10 cellular contexts compared by ENCODE assay signal in genomic region chr5:172905346-172905756, GRCh38. TPM values are rescaled to one million over a fixed set of nuclear protein-coding genes. Genes with fewer than 3 reads are reported as not detected.
A peak's percentile ranks its signal among the peaks of the same experiment; 100 is the strongest.
DNase-seq lines count a peak whose midpoint lies in the region; ATAC-seq, FAIRE-seq and TF ChIP-seq lines count a peak whose summit lies in the region.
"Had no signal": no experiment of that assay in that cellular context is flagged by ENCODE, and none has a peak within 500 bp of the region (broad histone marks: within the 10 kb centered on the region; RNA-seq: fewer than 3 reads in every experiment).

No MANE protein-coding gene starts in this region.

- H3F3A ChIP-seq in GM23248 (ENCODE audit: insufficient read depth) = peaks cover 62% of the 10 kb centered on the region

- H3K27me3 Mint-ChIP-seq in brain = peaks cover 3% of the 10 kb centered on the region
- H3K27me3 Mint-ChIP-seq in CD8-positive, alpha-beta memory T cell = no peaks in the 10 kb centered on the region

- no peaks in the 10 kb centered on the region for H3K9me2 ChIP-seq in GM23248 (ENCODE audit: insufficient read depth)

- H3K4me1 ChIP-seq in GM23248 (ENCODE audit: insufficient read depth) (peaks cover 54% of the 10 kb centered on the region), lower lobe of right lung (peaks cover 61% of the 10 kb centered on the region), small intestine (ENCODE audit: control insufficient read depth in 2 of 2, insufficient read depth in 1 of 2, low read depth in 1 of 2, low read length in 1 of 2) (peaks cover 4 to 7% of the 10 kb centered on the region in 2 donors), spleen (peaks cover 0 to 53% (median 24%) of the 10 kb centered on the region in 6 donors)
- H3K4me1 ChIP-seq in CD8-positive, alpha-beta memory T cell (ENCODE audit: insufficient read depth, low read length) = no peaks in the 10 kb centered on the region

- H3K4me2 ChIP-seq in GM23248 (ENCODE audit: unreplicated experiment) = no peak overlapping the region

- H2AFZ ChIP-seq in GM23248 = no peak overlapping the region

- peak overlapping the region; percentile 75; the same call in 1 of the 2 replicates for H3K9ac ChIP-seq in GM23248

- peaks cover 0 to 3% (median 0%) of the 10 kb centered on the region in 5 experiments for H3K9me3 Mint-ChIP-seq in brain
- H3K9me3 Mint-ChIP-seq in CD8-positive, alpha-beta memory T cell = no peaks in the 10 kb centered on the region
- H3K9me3 Mint-ChIP-seq: activated naive CD4-positive, alpha-beta T cell treated with anti-CD3 and anti-CD28 coated beads for 36 hours had no signal

- H3K27ac ChIP-seq in GM23248 = peak overlapping the region; percentile 99
- H3K27ac ChIP-seq in lower lobe of right lung = peak overlapping the region; percentile 89
- peak overlapping the region; percentile 92 to 97 for H3K27ac ChIP-seq in small intestine (ENCODE audit: low read depth in 1 of 2, low read length in 1 of 2)
- peak overlapping the region in 3 of 8 donors; percentile 10 to 81 (median 68) for H3K27ac ChIP-seq in spleen
- no peak overlapping the region for H3K27ac ChIP-seq in CD8-positive, alpha-beta memory T cell (ENCODE audit: low read depth, low read length)

- H3K27ac Mint-ChIP-seq in brain = peak overlapping the region; percentile 72 to 88 (median 78)
- peak overlapping the region in 2 of 8 donors; percentile 52 to 89 for H3K27ac Mint-ChIP-seq in CD8-positive, alpha-beta memory T cell
- H3K27ac Mint-ChIP-seq: activated naive CD4-positive, alpha-beta T cell treated with anti-CD3 and anti-CD28 coated beads for 36 hours had no signal

- peaks cover 19% of the 10 kb centered on the region for H3K79me2 ChIP-seq in GM23248 (ENCODE audit: insufficient read depth)

- 95% methylated on average over 23 of the region's 23 CpGs for WGBS in GM23248 (ENCODE audit: low coverage in 1 of 2, low lambda C conversion rate in 2 of 2, missing lambda C conversion rate in 2 of 2), 2 experiments
- WGBS in small intestine, 3 donors = 65 to 81% (median 70%) methylated on average over 23 of the region's 23 CpGs
- 93 to 98% (median 95%) methylated on average over 22 to 23 of the region's 23 CpGs for WGBS in spleen, 5 donors

- H3K36me3 Mint-ChIP-seq in brain = peaks cover 22% of the 10 kb centered on the region
- peaks cover 0 to 37% (median 11%) of the 10 kb centered on the region in 3 donors for H3K36me3 Mint-ChIP-seq in CD8-positive, alpha-beta memory T cell

- H3K4me3 ChIP-seq in GM23248 (no peak overlapping the region), lower lobe of right lung (no peak overlapping the region), small intestine (ENCODE audit: low read depth in 1 of 2, low read length in 2 of 2) (no peak overlapping the region), spleen (no peak overlapping the region)
- no peak overlapping the region for H3K4me3 ChIP-seq in CD8-positive, alpha-beta memory T cell (ENCODE audit: low read length)
- H3K4me3 ChIP-seq: mucosa of descending colon had no signal

- no peak for ATAC-seq in lower lobe of right lung
- ATAC-seq in GM21723 (IDR thresholded peaks at IDR 0.05; ENCODE audit: unreplicated experiment) = no peak

- no peaks in the 10 kb centered on the region for H4K20me1 ChIP-seq in GM23248 (ENCODE audit: insufficient read depth)

- POLR2A ChIA-PET in CD8-positive, alpha-beta memory T cell (lab: Charles Lee) = no interaction called here

- DNase-seq in GM23248 (no peak), lower lobe of right lung (no peak), small intestine (no peak), NCI-H345 treated with DMSO at 0.1 percent for 48 hours (lab: John Stamatoyannopoulos, UW; ENCODE audit: unreplicated experiment) (no peak), spleen (no peak)
- no peak for DNase-seq in CD8-positive, alpha-beta memory T cell
- DNase-seq: activated naive CD4-positive, alpha-beta T cell treated with anti-CD3 and anti-CD28 coated beads for 36 hours had no signal

- TF ChIP-seq POLR2A in spleen (IDR thresholded peaks at IDR 0.05) = no peak

- CTCF ChIA-PET in CD8-positive, alpha-beta memory T cell (lab: Charles Lee) = interaction anchor here (1.5 to 2.4 kb wide), 4 partner anchors 27 to 191 kb away, joined by 4 to 9 read pairs (median 6); no protein-coding TSS in a partner anchor

- no peak for FAIRE-seq in small intestine (lab: Jason Lieb, UNC)

- no peaks in the 10 kb centered on the region for H3K27me3 ChIP-seq in GM23248 (replicated peaks; ENCODE audit: insufficient read depth)
- no peaks in the 10 kb centered on the region for H3K27me3 ChIP-seq in lower lobe of right lung (ENCODE audit: low read depth)
- H3K27me3 ChIP-seq in small intestine (ENCODE audit: control insufficient read depth in 2 of 2, insufficient read depth in 2 of 2, low read length in 2 of 2) = no peaks in the 10 kb centered on the region
- no peaks in the 10 kb centered on the region for H3K27me3 ChIP-seq in spleen (replicated peaks in 1 of 7)
- no peaks in the 10 kb centered on the region for H3K27me3 ChIP-seq in CD8-positive, alpha-beta memory T cell (ENCODE audit: insufficient read depth, low read length, poor library complexity, severe bottlenecking)

- no peaks in the 10 kb centered on the region for H3K9me3 ChIP-seq in GM23248 (ENCODE audit: low read depth)
- no peaks in the 10 kb centered on the region for H3K9me3 ChIP-seq in lower lobe of right lung
- H3K9me3 ChIP-seq in small intestine (ENCODE audit: control insufficient read depth, low read depth) = no peaks in the 10 kb centered on the region
- no peaks in the 10 kb centered on the region for H3K9me3 ChIP-seq in spleen
- H3K9me3 ChIP-seq in CD8-positive, alpha-beta memory T cell (ENCODE audit: low read length) = no peaks in the 10 kb centered on the region
- H3K9me3 ChIP-seq: mucosa of descending colon had no signal

- in situ Hi-C loops in GM23248 (cut with MboI) = loop anchor here (10.0 kb wide), 1 partner anchor 131 kb away; the partner anchor contains the start of gene DUSP1

- intact Hi-C loops in lower lobe of right lung (cut with DNase I) (no loop called here), spleen (cut with DNase I; ENCODE audit: low total_unique reads) (no loop called here)

- TF ChIP-seq CTCF in brain (conservative IDR thresholded peaks at IDR 0.05) = no peak
- no peak for TF ChIP-seq CTCF in lower lobe of right lung (IDR thresholded peaks at IDR 0.05)
- no peak for TF ChIP-seq CTCF in spleen (IDR thresholded peaks at IDR 0.05 in 8 of 11, conservative IDR thresholded peaks at IDR 0.05 in 3 of 11)

- peaks cover 50% of the 10 kb centered on the region for H3K4me1 Mint-ChIP-seq in brain
- H3K4me1 Mint-ChIP-seq in CD8-positive, alpha-beta memory T cell = no peaks in the 10 kb centered on the region

- H3K4me3 Mint-ChIP-seq in brain = no peak overlapping the region
- no peak overlapping the region for H3K4me3 Mint-ChIP-seq in CD8-positive, alpha-beta memory T cell
- H3K4me3 Mint-ChIP-seq: activated naive CD4-positive, alpha-beta T cell treated with anti-CD3 and anti-CD28 coated beads for 36 hours had no signal

- H3K36me3 ChIP-seq in GM23248 (ENCODE audit: low read depth) (no peaks in the 10 kb centered on the region), lower lobe of right lung (peaks cover 14% of the 10 kb centered on the region), small intestine (ENCODE audit: control insufficient read depth in 2 of 2, insufficient read depth in 2 of 2, low read length in 2 of 2) (no peaks in the 10 kb centered on the region), spleen (peaks cover 0 to 67% (median 10%) of the 10 kb centered on the region in 6 donors)
- H3K36me3 ChIP-seq in CD8-positive, alpha-beta memory T cell (ENCODE audit: insufficient read depth, low read length) = no peaks in the 10 kb centered on the region

RNA-seq across cellular contexts. Expression of gene RPL26L1, which starts 53.9 kb away (rescaled TPM):
- total RNA-seq in GM23248 (2014; rRNA removed; shearing (Covaris generic)) = 24.3 and 30.7 TPM in 2 replicates
- polyA plus RNA-seq in GM23248 (2016; fragmentation: Nextera tagmentation; extraction: Ambion mirVana) (102 and 104 TPM in 2 replicates), brain (ENCODE audit: insufficient read depth, low read depth, low replicate concordance) (60.3 TPM), small intestine (10 to 100 TPM; 42.9 to 99.2 (median 43.5) TPM), spleen (10 to 100 TPM; 31.0 to 56.4 (median 46.4) TPM)
- total RNA-seq in lower lobe of right lung (16.6 TPM), spleen (10 to 100 TPM; 10.6 to 36.8 (median 16.9) TPM)
- 10 to 100 TPM; 91.9 to 92.3 TPM for total RNA-seq in CD8-positive, alpha-beta memory T cell
- polyA plus RNA-seq in CD8-positive, alpha-beta memory T cell = 35.6 TPM
